8 cellular contexts compared by ENCODE assay signal in genomic region chr17:48841395-48841831, GRCh38. TPM values are rescaled to one million over a fixed set of nuclear protein-coding genes. Genes with fewer than 3 reads are reported as not detected.
DNase-seq lines count a peak whose midpoint lies in the region; ATAC-seq, FAIRE-seq and TF ChIP-seq lines count a peak whose summit lies in the region.

No MANE protein-coding gene starts in this region.

- peaks cover 0 to 11% of the 10 kb centered on the region in 2 donors for H3K4me1 ChIP-seq in kidney (ENCODE audit: control insufficient read depth in 1 of 2, insufficient read depth in 1 of 2, low read depth in 1 of 2, low read length in 2 of 2)

- H3K4me3 ChIP-seq in MG63 (peak overlapping the region; percentile 24), astrocyte of the spinal cord (ENCODE audit: low read depth, low read length) (peak overlapping the region; percentile 29), kidney (ENCODE audit: low read length in 2 of 2) (peak overlapping the region; percentile 4 to 44)

- ATAC-seq in GM21717 (IDR thresholded peaks at IDR 0.05; ENCODE audit: unreplicated experiment): peak; percentile 76

- in situ Hi-C loops in astrocyte of the spinal cord (cut with HindIII; ENCODE audit: low sequenced_read_pairs): no loop called here

- peak; percentile 72 for DNase-seq in GM10248 (ENCODE audit: extremely low spot score)
- DNase-seq in MG63: no peak
- peak; percentile 77 for DNase-seq in astrocyte of the spinal cord (ENCODE audit: low read depth, low spot score)
- DNase-seq in kidney: no peak
- DNase-seq in substantia nigra (lab: John Stamatoyannopoulos, UW): peak in 14 of 49 donors; percentile 4 to 45 (median 26)
- DNase-seq in NCI-H2227 treated with DMSO at 0.1 percent for 48 hours (lab: John Stamatoyannopoulos, UW): no peak
- no peak for DNase-seq in NCI-H1417 treated with DMSO at 0.1 percent for 48 hours (lab: John Stamatoyannopoulos, UW)

- POLR2A ChIA-PET in GM10248 (lab: Yijun Ruan, JAX): no interaction called here

- FAIRE-seq in kidney (lab: Jason Lieb, UNC): peak; percentile 30

- peak overlapping the region; percentile 82 to 93 for H3K27ac ChIP-seq in kidney (ENCODE audit: low read depth in 2 of 2, low read length in 2 of 2)
- peak overlapping the region; percentile 89 for H3K27ac ChIP-seq in substantia nigra (ENCODE audit: low read depth, low read length, poor library complexity, severe bottlenecking)

- H3K27me3 ChIP-seq in MG63: no peaks in the 10 kb centered on the region

- peak overlapping the region; percentile 4 to 24 for H3K9ac ChIP-seq in kidney (ENCODE audit: low read length in 2 of 2)

- CTCF ChIA-PET in GM10248 (lab: Yijun Ruan, JAX): interaction anchor here (0.9 to 2.7 kb wide), 9 partner anchors 11 to 44 kb away, joined by 3 to 16 read pairs (median 4); no protein-coding TSS in a partner anchor

- no peaks in the 10 kb centered on the region for H3K9me3 ChIP-seq in MG63
- no peaks in the 10 kb centered on the region for H3K9me3 ChIP-seq in kidney (ENCODE audit: control insufficient read depth in 1 of 2, low read length in 2 of 2)

- peaks cover 18% of the 10 kb centered on the region for H3K36me3 ChIP-seq in MG63
- peaks cover 5 to 15% of the 10 kb centered on the region in 2 donors for H3K36me3 ChIP-seq in kidney (ENCODE audit: control insufficient read depth in 1 of 2, insufficient read depth in 2 of 2, low read length in 2 of 2)

- intact Hi-C loops in kidney (cut with DNase I): no loop called here

- TF ChIP-seq CTCF in GM10248 (IDR thresholded peaks at IDR 0.05; ENCODE audit: control extremely low read depth, extremely low read depth, low read depth, missing control alignments) (no peak), astrocyte of the spinal cord (IDR thresholded peaks at IDR 0.05; ENCODE audit: low read depth, low read length) (no peak), kidney (IDR thresholded peaks at IDR 0.05; ENCODE audit: borderline replicate concordance, extremely low read depth, insufficient read depth) (no peak)

RNA-seq across cellular contexts. Expression of gene CALCOCO2, which starts 10.6 kb away (rescaled TPM):
- 19.2 and 61.2 TPM in 2 replicates for total RNA-seq in MG63 (2014; rRNA removed; shearing (Covaris generic); ENCODE audit: low replicate concordance)
- total RNA-seq in kidney: 157 TPM
- polyA plus RNA-seq in kidney (ENCODE audit: insufficient read depth, low read depth, low replicate concordance): 63.6 TPM

RNA-seq across cellular contexts. Expression of gene TTLL6, which starts 24.4 kb away (rescaled TPM):
- not detected in 2 replicates for total RNA-seq in MG63 (2014; rRNA removed; shearing (Covaris generic); ENCODE audit: low replicate concordance)
- total RNA-seq in kidney: 2.3 TPM
- polyA plus RNA-seq in kidney (ENCODE audit: insufficient read depth, low read depth, low replicate concordance): 4.2 TPM

RNA-seq across cellular contexts. Expression of gene ATP5MC1, which starts 51.2 kb away (rescaled TPM):
- 179 and 190 TPM in 2 replicates for total RNA-seq in MG63 (2014; rRNA removed; shearing (Covaris generic); ENCODE audit: low replicate concordance)
- 71.2 TPM for total RNA-seq in kidney
- polyA plus RNA-seq in kidney (ENCODE audit: insufficient read depth, low read depth, low replicate concordance): 845 TPM

Comparison
In these comparisons a context has a peak if more than half of its experiments do, and no peak if none do; other contexts are left out.
1. DNase-seq: peak in GM10248 (single experiment) and astrocyte of the spinal cord (single experiment); none in MG63 (single experiment), kidney (single experiment), NCI-H2227 treated with DMSO at 0.1 percent for 48 hours (single experiment) and NCI-H1417 treated with DMSO at 0.1 percent for 48 hours (single experiment).
2. Peak in every context shown above with its lines, with median percentiles within 50 percentile points of each other: H3K4me3 ChIP-seq.